ENCODE assay signal across 14 cellular contexts in genomic region chr10:78416031-78416800, GRCh38.
DNase-seq lines count a peak whose midpoint lies in the region; ATAC-seq and TF ChIP-seq lines count a peak whose summit lies in the region.
"Had no signal": no experiment of that assay in that cellular context is flagged by ENCODE, and none has a peak within 500 bp of the region (broad histone marks: within the 10 kb centered on the region; RNA-seq: fewer than 3 reads in every experiment).

No MANE protein-coding gene starts in this region.

- no peak for TF ChIP-seq CTCF in astrocyte of the spinal cord (IDR thresholded peaks at IDR 0.05; ENCODE audit: low read depth, low read length)
- TF ChIP-seq CTCF in left lung (IDR thresholded peaks at IDR 0.05), result no peak
- TF ChIP-seq CTCF in GM13976 (IDR thresholded peaks at IDR 0.05; ENCODE audit: borderline replicate concordance, control extremely low read depth, extremely low read depth, insufficient read depth, missing control alignments), result no peak

- H3K27ac Mint-ChIP-seq in T-helper 17 cell, result no peak overlapping the region
- H3K27ac Mint-ChIP-seq: activated CD8-positive, alpha-beta T cell treated with anti-CD3 and anti-CD28 coated beads for 36 hours had no signal

- no peaks in the 10 kb centered on the region for H3K4me1 ChIP-seq in left lung
- H3K4me1 ChIP-seq: tibial nerve had no signal

- no peaks in the 10 kb centered on the region for H3K36me3 ChIP-seq in left lung
- H3K36me3 ChIP-seq: BLaER1 treated with 17β-estradiol and CSF1 and Interleukin-3, amounts not matched to agents 10 nM and 100 nM; tibial nerve had no signal

- ATAC-seq in left lung (peak; percentile 63), T-helper 17 cell (no peak)
- ATAC-seq: activated CD8-positive, alpha-beta T cell treated with anti-CD3 and anti-CD28 coated beads for 36 hours had no signal

- no peak overlapping the region for H3K4me3 Mint-ChIP-seq in T-helper 17 cell
- H3K4me3 Mint-ChIP-seq: activated CD8-positive, alpha-beta T cell treated with anti-CD3 and anti-CD28 coated beads for 36 hours had no signal

- H3K4me1 Mint-ChIP-seq in T-helper 17 cell, result peaks cover 3% of the 10 kb centered on the region

- no peaks in the 10 kb centered on the region for H3K27me3 ChIP-seq in left lung
- H3K27me3 ChIP-seq: BLaER1 treated with 17β-estradiol and CSF1 and Interleukin-3, amounts not matched to agents 10 nM and 100 nM; tibial nerve had no signal

- in situ Hi-C loops in astrocyte of the spinal cord (cut with HindIII; ENCODE audit: low sequenced_read_pairs), result no loop called here
- in situ Hi-C loops in GM13976 (cut with MboI; ENCODE audit: low sequenced_read_pairs, unreplicated experiment), result no loop called here

- H3K27me3 Mint-ChIP-seq in T-helper 17 cell, result peaks cover 15% of the 10 kb centered on the region

- peak overlapping the region; percentile 13 to 19 for H3K27ac ChIP-seq in left lung
- H3K27ac ChIP-seq: BLaER1 treated with 17β-estradiol and CSF1 and Interleukin-3, amounts not matched to agents 10 nM and 100 nM had no signal

- no peak overlapping the region for H3K4me3 ChIP-seq in astrocyte of the spinal cord (ENCODE audit: low read depth, low read length)
- H3K4me3 ChIP-seq in left lung, result no peak overlapping the region
- H3K4me3 ChIP-seq: BLaER1 treated with 17β-estradiol and CSF1 and Interleukin-3, amounts not matched to agents 10 nM and 100 nM; tibial nerve had no signal

- H3K36me3 Mint-ChIP-seq in T-helper 17 cell (ENCODE audit: low read depth), result peaks cover 2% of the 10 kb centered on the region

- H3K9me3 ChIP-seq in left lung, result no peaks in the 10 kb centered on the region
- H3K9me3 ChIP-seq in T-helper 17 cell (ENCODE audit: control insufficient read depth, low read length, poor library complexity, severe bottlenecking), result no peaks in the 10 kb centered on the region
- H3K9me3 ChIP-seq: BLaER1 treated with 17β-estradiol and CSF1 and Interleukin-3, amounts not matched to agents 10 nM and 100 nM; tibial nerve had no signal

- intact Hi-C loops in left lung (cut with DNase I), result no loop called here

- peak; percentile 87 for DNase-seq in AG08395 (ENCODE audit: low spot score)
- DNase-seq in HS-5 (ENCODE audit: low read depth), result peak; percentile 76
- DNase-seq in astrocyte of the spinal cord (ENCODE audit: low read depth, low spot score), result peak; percentile 47
- DNase-seq in left lung, result no peak
- DNase-seq in T-helper 17 cell, result no peak
- DNase-seq in NCI-H2227 treated with DMSO at 0.1 percent for 48 hours (lab: John Stamatoyannopoulos, UW), result no peak
- no peak for DNase-seq in dermis blood vessel endothelial cell
- no peak for DNase-seq in GM13976 (ENCODE audit: low spot score)
- DNase-seq: activated CD8-positive, alpha-beta T cell treated with anti-CD3 and anti-CD28 coated beads for 36 hours; KBM-7; kidney; occipital lobe had no signal

Comparison
In these comparisons a context has a peak if more than half of its experiments do, and no peak if none do; other contexts are left out.
1. DNase-seq: peak in AG08395 (single experiment), HS-5 (single experiment) and astrocyte of the spinal cord (single experiment); none in left lung (0 of 2), T-helper 17 cell (0 of 3), NCI-H2227 treated with DMSO at 0.1 percent for 48 hours (single experiment), dermis blood vessel endothelial cell (single experiment) and GM13976 (single experiment).